Comparison of ENCODE assay signal across 27 cellular contexts in the genomic region with DNA sequence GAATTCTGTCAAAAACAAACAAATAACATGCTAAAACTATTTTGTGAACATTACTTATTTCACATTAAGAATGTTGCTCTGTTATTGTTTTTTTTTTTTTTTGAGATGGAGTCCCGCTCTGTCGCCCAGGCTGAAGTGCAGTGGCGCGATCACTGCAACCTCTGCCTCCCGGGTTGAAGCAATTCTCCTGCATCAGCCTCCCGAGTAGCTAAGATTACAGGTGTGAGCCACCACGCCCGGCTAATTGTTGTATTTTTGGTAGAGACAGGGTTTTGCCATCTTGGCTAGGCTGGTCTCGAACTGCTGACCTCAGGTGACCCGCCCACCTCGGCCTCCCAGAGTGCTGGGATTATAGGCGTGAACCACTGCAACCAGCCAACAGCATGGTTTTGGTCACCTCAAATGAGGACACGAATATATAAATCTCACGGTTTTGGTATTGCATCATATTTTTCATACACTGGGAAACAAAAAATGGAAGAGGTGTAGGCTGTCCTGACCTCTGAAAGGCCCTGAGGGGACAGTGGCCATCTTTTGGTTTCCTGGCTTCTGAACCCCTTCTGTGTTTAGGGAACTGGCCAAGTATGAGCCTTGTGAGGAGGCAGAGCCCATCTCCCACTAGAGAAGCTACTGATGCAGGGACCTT. TPM values are rescaled to one million over a fixed set of nuclear protein-coding genes. Genes with fewer than 3 reads are reported as not detected.
A peak's percentile ranks its signal among the peaks of the same experiment; 100 is the strongest.
DNase-seq lines count a peak whose midpoint lies in the region; ATAC-seq, FAIRE-seq and TF ChIP-seq lines count a peak whose summit lies in the region.
"Had no signal": no experiment of that assay in that cellular context is flagged by ENCODE, and none has a peak within 500 bp of the region (broad histone marks: within the 10 kb centered on the region; RNA-seq: fewer than 3 reads in every experiment).

No MANE protein-coding gene starts in this region.

- peaks cover 19% of the 10 kb centered on the region for H3K27me3 Mint-ChIP-seq in nephron progenitor cell (ENCODE audit: low read depth, poor library complexity)
- H3K27me3 Mint-ChIP-seq: CD4-positive, alpha-beta T cell had no signal

- 61% methylated on average over 3 of the region's 14 CpGs; no CpG with 5 or more reads in 1 of the 2 experiments for WGBS in IMR-90 (ENCODE audit: extremely low coverage in 2 of 2, insufficient read length in 1 of 2), 2 experiments

- TF ChIP-seq POLR2A in IMR-90 (IDR thresholded peaks at IDR 0.05; ENCODE audit: low read depth, low read length) (no peak), endothelial cell of umbilical vein (IDR thresholded peaks at IDR 0.05; ENCODE audit: low read depth, low read length) (no peak)

- H3K79me2 ChIP-seq in endothelial cell of umbilical vein (ENCODE audit: control insufficient read depth, insufficient read depth, low read length): no peaks in the 10 kb centered on the region

- no peaks in the 10 kb centered on the region for H3K36me3 Mint-ChIP-seq in nephron progenitor cell (ENCODE audit: low read depth)

- FAIRE-seq in endothelial cell of umbilical vein (lab: Jason Lieb, UNC): peak; percentile 18
- FAIRE-seq: A549, D721Med, HTR-8/SVneo had no signal

- CTCF ChIA-PET in IMR-90 (lab: Yijun Ruan, JAX) (interaction anchor here (0.6 to 0.7 kb wide), 2 partner anchors 306 to 838 kb away, joined by 6 to 8 read pairs; no protein-coding TSS in a partner anchor), endothelial cell of umbilical vein (lab: Charles Lee) (no interaction called here)

- no peak overlapping the region for H2BK120ac ChIP-seq in IMR-90 (ENCODE audit: low read depth, low read length)

- H3K27me3 ChIP-seq in IMR-90 (ENCODE audit: control insufficient read depth, insufficient read depth, low read length) (peaks cover 3% of the 10 kb centered on the region; the same call in 1 of the 2 replicates), RWPE2 (ENCODE audit: insufficient read depth, poor library complexity, severe bottlenecking) (no peaks in the 10 kb centered on the region), endothelial cell of umbilical vein (ENCODE audit: control insufficient read depth in 2 of 2, insufficient read depth in 2 of 2, low read length in 2 of 2) (peaks cover 0 to 2% of the 10 kb centered on the region in 2 experiments), rectal smooth muscle tissue (ENCODE audit: control insufficient read depth, insufficient read depth, low read length) (no peaks in the 10 kb centered on the region)
- H3K27me3 ChIP-seq: BLaER1 treated with 17β-estradiol and CSF1 and Interleukin-3, amounts not matched to agents 10 nM and 100 nM; SJSA1 had no signal

- H3K27ac ChIP-seq in IMR-90 (ENCODE audit: insufficient read depth, low read length) (no peak overlapping the region), RWPE2 (ENCODE audit: poor library complexity, severe bottlenecking) (no peak overlapping the region), endothelial cell of umbilical vein (ENCODE audit: insufficient read depth, low read depth, low read length) (no peak overlapping the region), rectal smooth muscle tissue (ENCODE audit: low read depth, low read length) (peak overlapping the region; percentile 2)
- H3K27ac ChIP-seq: A549, KMS-11, SJSA1 had no signal

- dilution Hi-C loops in IMR-90 (cut with HindIII; ENCODE audit: low sequenced_read_pairs, unreplicated experiment): no loop called here
- dilution Hi-C loops in endothelial cell of umbilical vein (cut with MboI; ENCODE audit: extremely low pct_ligation_motif_present, low sequenced_read_pairs): no loop called here

- H3K9me1 ChIP-seq in IMR-90 (ENCODE audit: insufficient read depth, low read length) (no peaks in the 10 kb centered on the region), endothelial cell of umbilical vein (replicated peaks; ENCODE audit: control insufficient read depth, extremely low read depth, insufficient read depth, low read length) (no peaks in the 10 kb centered on the region)

- H3K4me1 Mint-ChIP-seq in nephron progenitor cell: peaks cover under 1% of the 10 kb centered on the region

- DNase-seq in IMR-90: no peak
- DNase-seq in RWPE2 (ENCODE audit: low spot score): peak; percentile 15
- no peak for DNase-seq in endothelial cell of umbilical vein (ENCODE audit: low read depth, low spot score)
- no peak for DNase-seq in NCI-H146 treated with DMSO at 0.1 percent for 48 hours (lab: John Stamatoyannopoulos, UW; ENCODE audit: unreplicated experiment)
- no peak for DNase-seq in nephron progenitor cell
- DNase-seq in NCI-H2196 (lab: John Stamatoyannopoulos, UW; ENCODE audit: unreplicated experiment): no peak
- DNase-seq: AML-193; CD4-positive, alpha-beta T cell; NCI-H1092; NCI-H1417 treated with DMSO at 0.1 percent for 48 hours; NCI-H187; NCI-H2081 treated with DMSO at 0.1 percent for 48 hours; NCI-H524 treated with DMSO at 0.1 percent for 48 hours; NCI-H774; PC-3 had no signal

- H4K5ac ChIP-seq in IMR-90 (ENCODE audit: low read depth, low read length): no peak overlapping the region

- H4K91ac ChIP-seq in IMR-90 (ENCODE audit: insufficient read depth, low read depth, low read length): no peak overlapping the region

- no peak overlapping the region for H3K4ac ChIP-seq in IMR-90 (ENCODE audit: low read depth, low read length)

- no peaks in the 10 kb centered on the region for H4K20me1 ChIP-seq in IMR-90 (ENCODE audit: insufficient read depth, low read length)
- no peaks in the 10 kb centered on the region for H4K20me1 ChIP-seq in endothelial cell of umbilical vein (replicated peaks; ENCODE audit: control insufficient read depth, extremely low read depth, insufficient read depth, low read length)
- H4K20me1 ChIP-seq: BLaER1 treated with 17β-estradiol and CSF1 and Interleukin-3, amounts not matched to agents 10 nM and 100 nM had no signal

- no peak overlapping the region for H3K18ac ChIP-seq in IMR-90 (ENCODE audit: low read depth, low read length)

- no peaks in the 10 kb centered on the region for H3K4me1 ChIP-seq in IMR-90 (ENCODE audit: control insufficient read depth, insufficient read depth, low read length)
- H3K4me1 ChIP-seq in RWPE2 (ENCODE audit: insufficient read depth, poor library complexity, severe bottlenecking): no peaks in the 10 kb centered on the region
- no peaks in the 10 kb centered on the region for H3K4me1 ChIP-seq in endothelial cell of umbilical vein (ENCODE audit: control insufficient read depth, extremely low read depth, insufficient read depth, low read length)
- no peaks in the 10 kb centered on the region for H3K4me1 ChIP-seq in rectal smooth muscle tissue (ENCODE audit: control insufficient read depth, insufficient read depth, low read length)
- H3K4me1 ChIP-seq: A549, SJSA1 had no signal

- H3K9me3 Mint-ChIP-seq in nephron progenitor cell: no peaks in the 10 kb centered on the region
- H3K9me3 Mint-ChIP-seq: CD4-positive, alpha-beta T cell; H9 had no signal

- TF ChIP-seq RAD21 in IMR-90 (IDR thresholded peaks at IDR 0.05; ENCODE audit: low read length): no peak

- H2BK5ac ChIP-seq in IMR-90 (ENCODE audit: low read depth, low read length, poor library complexity, severe bottlenecking): no peak overlapping the region

- intact Hi-C loops in IMR-90 (cut with micrococcal nuclease): no loop called here
- intact Hi-C loops in endothelial cell of umbilical vein (cut with micrococcal nuclease): no loop called here

- no peak overlapping the region for H3K4me2 ChIP-seq in IMR-90 (ENCODE audit: low read depth, low read length)
- H3K4me2 ChIP-seq in endothelial cell of umbilical vein (ENCODE audit: insufficient read depth, low read length): no peak overlapping the region
- H3K4me2 ChIP-seq: A549, KMS-11 had no signal

- H3K9me3 ChIP-seq in IMR-90 (ENCODE audit: control insufficient read depth, insufficient read depth, low read length) (no peaks in the 10 kb centered on the region), RWPE2 (ENCODE audit: severe bottlenecking) (no peaks in the 10 kb centered on the region), endothelial cell of umbilical vein (replicated peaks; ENCODE audit: control insufficient read depth, insufficient read depth, low read length) (no peaks in the 10 kb centered on the region)
- H3K9me3 ChIP-seq: A549; BLaER1 treated with 17β-estradiol and CSF1 and Interleukin-3, amounts not matched to agents 10 nM and 100 nM; SJSA1 had no signal

- H3K79me1 ChIP-seq in IMR-90 (ENCODE audit: low read depth in 1 of 2, low read length in 2 of 2): no peaks in the 10 kb centered on the region

- H3K14ac ChIP-seq in IMR-90 (replicated peaks; ENCODE audit: low read depth, low read length): no peak overlapping the region

- BruUV-seq in IMR-90 (replicated peaks; lab: Mats Ljungman, UMichigan) (no TSS peak), endothelial cell of umbilical vein (replicated peaks; lab: Mats Ljungman, UMichigan) (no TSS peak)

- no peak overlapping the region for H3K27ac Mint-ChIP-seq in nephron progenitor cell
- H3K27ac Mint-ChIP-seq: CD4-positive, alpha-beta T cell; H9 had no signal

- no peak overlapping the region for H2BK20ac ChIP-seq in IMR-90 (ENCODE audit: low read depth, low read length)

- no peak overlapping the region for H3K4me3 Mint-ChIP-seq in nephron progenitor cell
- H3K4me3 Mint-ChIP-seq: CD4-positive, alpha-beta T cell; H9 had no signal

- H3K4me3 ChIP-seq in IMR-90 (ENCODE audit: insufficient read depth, low read depth, low read length) (no peak overlapping the region), RWPE2 (ENCODE audit: severe bottlenecking) (no peak overlapping the region), endothelial cell of umbilical vein (replicated peaks in 1 of 3; ENCODE audit: insufficient read depth in 1 of 3, low read depth in 1 of 3, low read length in 3 of 3) (no peak overlapping the region), rectal smooth muscle tissue (ENCODE audit: low read length) (no peak overlapping the region)
- H3K4me3 ChIP-seq: A549; BLaER1 treated with 17β-estradiol and CSF1 and Interleukin-3, amounts not matched to agents 10 nM and 100 nM; SJSA1 had no signal

- no peak overlapping the region for H3K56ac ChIP-seq in IMR-90 (ENCODE audit: extremely low read depth, insufficient read depth, low read length)

- TF ChIP-seq CTCF in IMR-90 (conservative IDR thresholded peaks at IDR 0.05; ENCODE audit: low read depth, low read length) (no peak), RWPE2 (IDR thresholded peaks at IDR 0.05; ENCODE audit: poor library complexity, severe bottlenecking) (no peak), endothelial cell of umbilical vein (IDR thresholded peaks at IDR 0.05; ENCODE audit: extremely low read depth in 1 of 2, insufficient read depth in 1 of 2, low read depth in 1 of 2, low read length in 2 of 2) (no peak), nephron progenitor cell (IDR thresholded peaks at IDR 0.05) (no peak)

- no peak overlapping the region for H3K23ac ChIP-seq in IMR-90 (ENCODE audit: low read depth, low read length)

- no peak overlapping the region for H4K8ac ChIP-seq in IMR-90 (ENCODE audit: low read depth in 2 of 2, low read length in 2 of 2)

- H2BK15ac ChIP-seq in IMR-90 (ENCODE audit: low read depth, low read length): no peak overlapping the region

- H2AFZ ChIP-seq in IMR-90 (replicated peaks; ENCODE audit: low read length, poor library complexity) (no peak overlapping the region), endothelial cell of umbilical vein (ENCODE audit: low read depth, low read length) (no peak overlapping the region)

- ATAC-seq in IMR-90 (ENCODE audit: low read depth): no peak
- ATAC-seq in RWPE2 (ENCODE audit: low read depth): no peak
- ATAC-seq: PC-3 had no signal

- H3K36me3 ChIP-seq in IMR-90 (ENCODE audit: control insufficient read depth, insufficient read depth, low read length) (no peaks in the 10 kb centered on the region), RWPE2 (ENCODE audit: low read depth) (no peaks in the 10 kb centered on the region), endothelial cell of umbilical vein (ENCODE audit: control insufficient read depth in 2 of 2, extremely low read depth in 1 of 2, insufficient read depth in 2 of 2, low read length in 2 of 2) (no peaks in the 10 kb centered on the region), rectal smooth muscle tissue (ENCODE audit: control insufficient read depth, insufficient read depth, low read length) (no peaks in the 10 kb centered on the region)
- H3K36me3 ChIP-seq: BLaER1 treated with 17β-estradiol and CSF1 and Interleukin-3, amounts not matched to agents 10 nM and 100 nM; SJSA1 had no signal

- POLR2A ChIA-PET in IMR-90 (lab: Charles Lee; ENCODE audit: unreplicated experiment) (no interaction called here), endothelial cell of umbilical vein (lab: Charles Lee) (no interaction called here)

- no peak overlapping the region for H2AK5ac ChIP-seq in IMR-90 (ENCODE audit: low read depth, low read length)

- in situ Hi-C loops in IMR-90 (cut with MboI; ENCODE audit: low sequenced_read_pairs): no loop called here

- H3K9ac ChIP-seq in IMR-90 (ENCODE audit: low read depth, low read length) (no peak overlapping the region), endothelial cell of umbilical vein (replicated peaks; ENCODE audit: extremely low read depth, insufficient read depth, low read length) (no peak overlapping the region), rectal smooth muscle tissue (ENCODE audit: low read length) (no peak overlapping the region)
- H3K9ac ChIP-seq: KMS-11 had no signal

- H2AK9ac ChIP-seq in IMR-90 (replicated peaks; ENCODE audit: low read depth, low read length, poor library complexity): no peak overlapping the region

RNA-seq across cellular contexts. Expression of a gene that starts 25.5 kb away (rescaled TPM):
- total RNA-seq in IMR-90 (2012; rRNA removed) (not detected in 2 replicates), endothelial cell of umbilical vein (not detected in 2 replicates)
- polyA plus RNA-seq in IMR-90 (2012; rRNA removed) (not detected in 2 replicates), endothelial cell of umbilical vein (not detected in 2 replicates)
- not detected in 2 replicates for polyA plus RNA-seq in IMR-90 (2012; cell fraction: cytosol; rRNA removed)
- not detected in 2 replicates for polyA plus RNA-seq in IMR-90 (2012; cell fraction: nucleus; rRNA removed; ENCODE audit: low replicate concordance)
- not detected in 2 replicates for polyA plus RNA-seq in endothelial cell of umbilical vein (2011; cell fraction: cytosol; rRNA removed)
- not detected in 2 replicates for polyA plus RNA-seq in endothelial cell of umbilical vein (2011; cell fraction: nucleus; rRNA removed)
- polyA plus RNA-seq in endothelial cell of umbilical vein (2012): not detected in 2 replicates
- polyA minus RNA-seq in endothelial cell of umbilical vein: not detected in 2 replicates
- polyA minus RNA-seq in endothelial cell of umbilical vein (2011; cell fraction: cytosol; rRNA and poly(A)+ RNA removed): not detected
- polyA minus RNA-seq in endothelial cell of umbilical vein (2011; cell fraction: nucleus; rRNA and poly(A)+ RNA removed): not detected in 2 replicates
- total RNA-seq: Daoy, G401, H9, PC-3, Right ventricle myocardium superior, RPMI7951, SJSA1 had no signal
- polyA plus RNA-seq: A549 had no signal

RNA-seq across cellular contexts. Expression of a gene that starts 38.1 kb away (rescaled TPM):
- total RNA-seq in IMR-90 (2012; rRNA removed): not detected in 2 replicates
- polyA plus RNA-seq in IMR-90 (2012; rRNA removed): not detected in 2 replicates
- polyA plus RNA-seq in IMR-90 (2012; cell fraction: cytosol; rRNA removed): not detected in 2 replicates
- not detected in 2 replicates for polyA plus RNA-seq in IMR-90 (2012; cell fraction: nucleus; rRNA removed; ENCODE audit: low replicate concordance)
- total RNA-seq in endothelial cell of umbilical vein: not detected in 2 replicates
- polyA plus RNA-seq in endothelial cell of umbilical vein: not detected in 2 replicates
- polyA plus RNA-seq in endothelial cell of umbilical vein (2011; cell fraction: cytosol; rRNA removed): not detected in 2 replicates
- not detected in 2 replicates for polyA plus RNA-seq in endothelial cell of umbilical vein (2011; cell fraction: nucleus; rRNA removed)
- polyA plus RNA-seq in endothelial cell of umbilical vein (2012): not detected in 2 replicates
- not detected in 2 replicates for polyA minus RNA-seq in endothelial cell of umbilical vein
- not detected for polyA minus RNA-seq in endothelial cell of umbilical vein (2011; cell fraction: cytosol; rRNA and poly(A)+ RNA removed)
- not detected in 2 replicates for polyA minus RNA-seq in endothelial cell of umbilical vein (2011; cell fraction: nucleus; rRNA and poly(A)+ RNA removed)
- total RNA-seq: CD4-positive, alpha-beta T cell; Daoy; G401; H9; PC-3; Right ventricle myocardium superior; RPMI7951; SJSA1 had no signal
- polyA plus RNA-seq: A549 had no signal

RNA-seq across cellular contexts. Expression of a gene that starts 48.7 kb away (rescaled TPM):
- total RNA-seq in IMR-90 (2012; rRNA removed) (not detected in 2 replicates), endothelial cell of umbilical vein (not detected in 2 replicates)
- polyA plus RNA-seq in IMR-90 (2012; rRNA removed) (not detected in 2 replicates), endothelial cell of umbilical vein (not detected in 2 replicates)
- not detected in 2 replicates for polyA plus RNA-seq in IMR-90 (2012; cell fraction: cytosol; rRNA removed)
- polyA plus RNA-seq in IMR-90 (2012; cell fraction: nucleus; rRNA removed; ENCODE audit: low replicate concordance): not detected in 2 replicates
- polyA plus RNA-seq in endothelial cell of umbilical vein (2011; cell fraction: cytosol; rRNA removed): not detected in 2 replicates
- polyA plus RNA-seq in endothelial cell of umbilical vein (2011; cell fraction: nucleus; rRNA removed): not detected in 2 replicates
- polyA plus RNA-seq in endothelial cell of umbilical vein (2012): not detected in 2 replicates
- polyA minus RNA-seq in endothelial cell of umbilical vein: not detected in 2 replicates
- polyA minus RNA-seq in endothelial cell of umbilical vein (2011; cell fraction: cytosol; rRNA and poly(A)+ RNA removed): not detected
- not detected in 2 replicates for polyA minus RNA-seq in endothelial cell of umbilical vein (2011; cell fraction: nucleus; rRNA and poly(A)+ RNA removed)
- total RNA-seq: CD4-positive, alpha-beta T cell; Daoy; G401; H9; PC-3; Right ventricle myocardium superior; RPMI7951; SJSA1 had no signal
- polyA plus RNA-seq: A549 had no signal

RNA-seq across cellular contexts. Expression of a gene that starts 51.7 kb away (rescaled TPM):
- total RNA-seq in IMR-90 (2012; rRNA removed): not detected in 2 replicates
- polyA plus RNA-seq in IMR-90 (2012; rRNA removed): not detected in 2 replicates
- not detected in 2 replicates for polyA plus RNA-seq in IMR-90 (2012; cell fraction: cytosol; rRNA removed)
- not detected in 2 replicates for polyA plus RNA-seq in IMR-90 (2012; cell fraction: nucleus; rRNA removed; ENCODE audit: low replicate concordance)
- not detected in 2 replicates for total RNA-seq in endothelial cell of umbilical vein
- polyA plus RNA-seq in endothelial cell of umbilical vein: not detected in 2 replicates
- not detected in 2 replicates for polyA plus RNA-seq in endothelial cell of umbilical vein (2011; cell fraction: cytosol; rRNA removed)
- polyA plus RNA-seq in endothelial cell of umbilical vein (2011; cell fraction: nucleus; rRNA removed): not detected in 2 replicates
- not detected in 2 replicates for polyA plus RNA-seq in endothelial cell of umbilical vein (2012)
- not detected in 2 replicates for polyA minus RNA-seq in endothelial cell of umbilical vein
- polyA minus RNA-seq in endothelial cell of umbilical vein (2011; cell fraction: cytosol; rRNA and poly(A)+ RNA removed): not detected
- polyA minus RNA-seq in endothelial cell of umbilical vein (2011; cell fraction: nucleus; rRNA and poly(A)+ RNA removed): not detected in 2 replicates
- total RNA-seq: Daoy, G401, H9, PC-3, RPMI7951, SJSA1 had no signal
